1 cellular context compared by ENCODE assay signal in genomic region chr4:159047478-159048165, GRCh38.
TF ChIP-seq lines count a peak whose summit lies in the region.

No MANE protein-coding gene starts in this region.

TF ChIP-seq in GM23338, 12 proteins besides CTCF, POLR2A, EP300 and RAD21 (continued from another document):
- TF ChIP-seq ZNF462 (CRISPR knock-in tag; IDR thresholded peaks at IDR 0.05) (no peak), POLR2AphosphoS5 (IDR thresholded peaks at IDR 0.05; ENCODE audit: low read depth) (no peak), ETS1 (IDR thresholded peaks at IDR 0.05) (no peak), EZH2 (IDR thresholded peaks at IDR 0.05; ENCODE audit: low read depth, unreplicated experiment) (no peak), ZNF114 (CRISPR knock-in tag; IDR thresholded peaks at IDR 0.05) (no peak), EZH2phosphoT487 (IDR thresholded peaks at IDR 0.05; ENCODE audit: unreplicated experiment) (no peak), JUNB (IDR thresholded peaks at IDR 0.05; ENCODE audit: unreplicated experiment) (no peak)
